Comparison of ENCODE assay signal across 13 cellular contexts in genomic region chr12:120834489-120835303, GRCh38.
A peak's percentile ranks its signal among the peaks of the same experiment; 100 is the strongest.
DNase-seq lines count a peak whose midpoint lies in the region; ATAC-seq and TF ChIP-seq lines count a peak whose summit lies in the region.
"Had no signal": no experiment of that assay in that cellular context is flagged by ENCODE, and none has a peak within 500 bp of the region (broad histone marks: within the 10 kb centered on the region; RNA-seq: fewer than 3 reads in every experiment).

No MANE protein-coding gene starts in this region.

- DNase-seq in GM13977 (ENCODE audit: low spot score) (peak; percentile 33), PC-3 (no peak), naive B cell (no peak), T1000 (lab: John Stamatoyannopoulos, UW) (no peak), RWPE1 (ENCODE audit: low spot score) (no peak)
- DNase-seq in activated CD8-positive, alpha-beta memory T cell treated with anti-CD3 and anti-CD28 coated beads, Interleukin-2, amount 50 U/mL, for 4 hours: no peak
- DNase-seq: activated CD4-positive, alpha-beta T cell treated with anti-CD3 and anti-CD28 coated beads for 48 hours; body of pancreas; DMS 273 treated with DMSO at 0.1 percent for 48 hours; NCI-H1436 had no signal

- H3K9ac ChIP-seq in PC-3 (ENCODE audit: low read length): no peak overlapping the region

- in situ Hi-C loops in GM13977 (cut with MboI; ENCODE audit: low pct_unique_long_range_greater_than_20kb, low sequenced_read_pairs, unreplicated experiment): no loop called here

- H3K27ac ChIP-seq in C4-2B: peak overlapping the region; percentile 36
- H3K27ac ChIP-seq in PC-3 (ENCODE audit: low read length): no peak overlapping the region
- no peak overlapping the region for H3K27ac ChIP-seq in RWPE1
- H3K27ac ChIP-seq: body of pancreas had no signal

- H3K4me2 ChIP-seq in PC-3 (ENCODE audit: low read length): no peak overlapping the region

- no peaks in the 10 kb centered on the region for H3K27me3 Mint-ChIP-seq in naive B cell

- ATAC-seq in PC-3: 0 out of 2 replicates have a peak, but pooled peaks have one; percentile 27
- peak; percentile 7 to 14 for ATAC-seq in naive B cell (ENCODE audit: low read depth in 2 of 2)
- ATAC-seq in GM18517 (IDR thresholded peaks at IDR 0.05; ENCODE audit: unreplicated experiment): no peak
- ATAC-seq: body of pancreas had no signal

- H2AFZ ChIP-seq in PC-3 (ENCODE audit: low read length): no peak overlapping the region

- H3K36me3 ChIP-seq in PC-3 (ENCODE audit: low read depth, low read length): no peaks in the 10 kb centered on the region
- H3K36me3 ChIP-seq: HAP-1 had no signal

- H3K4me1 ChIP-seq in PC-3 (ENCODE audit: insufficient read depth, low read length): peaks cover 10% of the 10 kb centered on the region; the same call in 1 of the 2 replicates

- H3K79me2 ChIP-seq in PC-3 (ENCODE audit: low read length): peaks cover 43% of the 10 kb centered on the region

- no peak overlapping the region for H3K4me3 ChIP-seq in PC-3 (ENCODE audit: low read length)
- H3K4me3 ChIP-seq: body of pancreas, HAP-1 had no signal

- intact Hi-C loops in PC-3 (cut with micrococcal nuclease): no loop called here

- peak overlapping the region; percentile 29 to 84 (median 71) for H3K27ac Mint-ChIP-seq in naive B cell

- no peaks in the 10 kb centered on the region for H3K27me3 ChIP-seq in PC-3 (ENCODE audit: low read length)
- H3K27me3 ChIP-seq: body of pancreas had no signal

- H4K20me1 ChIP-seq in PC-3 (ENCODE audit: low read length): no peaks in the 10 kb centered on the region

- BruUV-seq in PC-3 (replicated peaks; lab: Mats Ljungman, UMichigan): no TSS peak

- peak overlapping the region in 6 of 8 donors; percentile 23 to 67 (median 58) for H3K4me3 Mint-ChIP-seq in naive B cell

- CTCF ChIA-PET in PC-3 (lab: Charles Lee): no interaction called here
- CTCF ChIA-PET in RWPE1 (lab: Yijun Ruan, JAX): interaction anchor here (0.7 kb wide), 1 partner anchor 15 kb away, joined by 3 read pairs; no protein-coding TSS in a partner anchor

- no peaks in the 10 kb centered on the region for H3K9me3 Mint-ChIP-seq in naive B cell

- no peaks in the 10 kb centered on the region for H3K36me3 Mint-ChIP-seq in naive B cell

- no peaks in the 10 kb centered on the region for H3F3A ChIP-seq in PC-3 (ENCODE audit: low read length, unreplicated experiment)

- H3K9me3 ChIP-seq in PC-3 (ENCODE audit: low read length): no peaks in the 10 kb centered on the region
- H3K9me3 ChIP-seq: body of pancreas, HAP-1 had no signal

- peaks cover 37 to 60% (median 52%) of the 10 kb centered on the region in 3 donors for H3K4me1 Mint-ChIP-seq in naive B cell

- TF ChIP-seq CTCF in C4-2B (conservative IDR thresholded peaks at IDR 0.05) (no peak), GM13977 (IDR thresholded peaks at IDR 0.05; ENCODE audit: extremely low read depth, insufficient read depth, missing control alignments) (no peak), PC-3 (conservative IDR thresholded peaks at IDR 0.05; ENCODE audit: low read depth, low read length) (no peak), RWPE1 (conservative IDR thresholded peaks at IDR 0.05; ENCODE audit: low read depth) (no peak)

- H3K9me2 ChIP-seq in PC-3 (replicated peaks; ENCODE audit: low read length): no peaks in the 10 kb centered on the region

- POLR2A ChIA-PET in PC-3 (lab: Charles Lee; ENCODE audit: unreplicated experiment) (interaction anchor here (0.6 kb wide), 1 partner anchor 168 kb away, joined by 9 read pairs; no protein-coding TSS in a partner anchor), RWPE1 (lab: Yijun Ruan, JAX; ENCODE audit: low non-redundant PET) (no interaction called here)
